In the genomic region with DNA sequence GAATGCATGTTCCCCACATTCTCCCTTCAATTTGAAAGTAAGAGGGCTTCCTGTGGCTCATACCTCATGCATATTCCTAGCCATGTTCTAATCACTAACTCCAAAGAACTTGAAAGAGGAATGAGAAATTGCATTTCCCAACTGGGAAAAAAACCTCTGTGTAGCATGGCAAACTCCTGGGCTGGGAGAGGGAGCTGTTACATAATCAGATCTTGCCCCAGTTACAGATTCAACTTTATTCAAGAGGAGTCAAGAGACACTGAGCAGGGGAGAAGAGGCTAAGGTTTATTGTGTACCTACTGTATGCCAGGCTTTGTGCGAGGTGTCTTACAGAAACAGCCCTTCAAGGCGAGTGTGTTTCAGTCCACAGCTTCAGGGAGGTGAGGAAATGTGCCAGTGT, we compare ENCODE assay signal across 17 cellular contexts.
DNase-seq lines count a peak whose midpoint lies in the region; ATAC-seq, FAIRE-seq and TF ChIP-seq lines count a peak whose summit lies in the region.
"Had no signal": no experiment of that assay in that cellular context is flagged by ENCODE, and none has a peak within 500 bp of the region (broad histone marks: within the 10 kb centered on the region; RNA-seq: fewer than 3 reads in every experiment).

No MANE protein-coding gene starts in this region.

- no peak for TF ChIP-seq CTCF in H1 (IDR thresholded peaks at IDR 0.05; ENCODE audit: control extremely low read depth in 1 of 3, insufficient read depth in 1 of 3, low read depth in 1 of 3, low read length in 3 of 3)
- TF ChIP-seq CTCF in MM.1S (IDR thresholded peaks at IDR 0.05; ENCODE audit: low read length) = no peak
- no peak for TF ChIP-seq CTCF in lower lobe of right lung (IDR thresholded peaks at IDR 0.05)

- no peak for TF ChIP-seq RAD21 in H1 (IDR thresholded peaks at IDR 0.05 in 1 of 2, conservative IDR thresholded peaks at IDR 0.05 in 1 of 2; ENCODE audit: low read depth in 2 of 2, low read length in 2 of 2)

- H3K4me2 ChIP-seq in H1 (ENCODE audit: insufficient read depth in 1 of 2, low read depth in 2 of 2, low read length in 2 of 2) = no peak overlapping the region
- no peak overlapping the region for H3K4me2 ChIP-seq in MM.1S (ENCODE audit: low read depth, low read length)
- H3K4me2 ChIP-seq: BLaER1 treated with 17β-estradiol and CSF1 and Interleukin-3, amounts not matched to agents 10 nM and 100 nM had no signal

- H3F3A ChIP-seq in MM.1S (ENCODE audit: insufficient read depth, low read length) = no peaks in the 10 kb centered on the region

- no peak overlapping the region for H3K4me3 Mint-ChIP-seq in stimulated activated effector memory CD8-positive, alpha-beta T cell treated with anti-CD3 and anti-CD28 coated beads, Interleukin-12 subunit alpha, Interleukin-12 subunit beta, amount 100 ng/mL, for 72 hours
- H3K4me3 Mint-ChIP-seq: B cell; CD8-positive, alpha-beta T cell; IgD-negative memory B cell had no signal

- no peak overlapping the region for H2BK20ac ChIP-seq in H1 (ENCODE audit: low read length)

- H3K4me1 ChIP-seq in H1 (replicated peaks in 1 of 4; ENCODE audit: control insufficient read depth in 3 of 4, insufficient read depth in 4 of 4, low read length in 3 of 4) (no peaks in the 10 kb centered on the region), MM.1S (ENCODE audit: low read length) (no peaks in the 10 kb centered on the region), lower lobe of right lung (no peaks in the 10 kb centered on the region)

- no peak overlapping the region for H3K27ac ChIP-seq in H1 (ENCODE audit: low read depth, low read length)
- H3K27ac ChIP-seq in MM.1S (ENCODE audit: low read length) = no peak overlapping the region
- no peak overlapping the region for H3K27ac ChIP-seq in lower lobe of right lung
- H3K27ac ChIP-seq: BLaER1 treated with 17β-estradiol and CSF1 and Interleukin-3, amounts not matched to agents 10 nM and 100 nM had no signal

- no peak overlapping the region for H2BK120ac ChIP-seq in H1 (replicated peaks; ENCODE audit: low read depth, low read length)

- no peak overlapping the region for H2AK5ac ChIP-seq in H1 (ENCODE audit: low read depth, low read length)

- no peak overlapping the region for H3K56ac ChIP-seq in H1 (replicated peaks; ENCODE audit: insufficient read length, low read depth, low read length)

- H3K4ac ChIP-seq in H1 (replicated peaks; ENCODE audit: insufficient read length, low read depth, low read length) = no peak overlapping the region

- no peak for DNase-seq in H1 (ENCODE audit: low read depth in 1 of 2, low spot score in 2 of 2)
- DNase-seq in midbrain (lab: John Stamatoyannopoulos, UW) = peak; percentile 25
- DNase-seq in renal cortical epithelial cell (ENCODE audit: low read depth) = peak; percentile 8
- no peak for DNase-seq in posterior cingulate gyrus
- no peak for DNase-seq in stimulated activated effector memory CD8-positive, alpha-beta T cell treated with anti-CD3 and anti-CD28 coated beads, Interleukin-12 subunit alpha, Interleukin-12 subunit beta, amount 100 ng/mL, for 72 hours (ENCODE audit: low spot score in 2 of 2)
- no peak for DNase-seq in MM.1S
- DNase-seq in lower lobe of right lung = no peak
- DNase-seq: Calu3; CD8-positive, alpha-beta T cell; DMS79 treated with DMSO at 0.1 percent for 48 hours; HCEC 1CT had no signal

- POLR2A ChIA-PET in H1 (lab: Charles Lee; ENCODE audit: partially characterized antibody) = no interaction called here

- CTCF ChIA-PET in H1 (lab: Charles Lee; ENCODE audit: partially characterized antibody) = interaction anchor here (10.2 kb wide), 1 partner anchor 84 kb away, joined by 60 read pairs; no protein-coding TSS in a partner anchor

- no peak for ATAC-seq in stimulated activated effector memory CD8-positive, alpha-beta T cell treated with anti-CD3 and anti-CD28 coated beads, Interleukin-12 subunit alpha, Interleukin-12 subunit beta, amount 100 ng/mL, for 72 hours
- ATAC-seq in lower lobe of right lung = no peak
- ATAC-seq: CD8-positive, alpha-beta T cell; GM12878; HepG2 had no signal

- peak overlapping the region; percentile 8; the same call in 1 of the 2 replicates for H2BK15ac ChIP-seq in H1 (ENCODE audit: low read length)

- TF ChIP-seq POLR2A in H1 (IDR thresholded peaks at IDR 0.05; ENCODE audit: control extremely low read depth in 1 of 2, low read depth in 2 of 2, low read length in 2 of 2) = no peak

- H4K20me1 ChIP-seq in H1 (replicated peaks in 1 of 2; ENCODE audit: control insufficient read depth in 1 of 2, insufficient read depth in 2 of 2, low read length in 2 of 2) (no peaks in the 10 kb centered on the region), MM.1S (ENCODE audit: insufficient read depth, low read length) (no peaks in the 10 kb centered on the region)

- no peak overlapping the region for H3K4me3 ChIP-seq in H1 (ENCODE audit: extremely low read depth in 1 of 4, insufficient read depth in 2 of 4, low read depth in 3 of 4, low read length in 4 of 4)
- H3K4me3 ChIP-seq in MM.1S (ENCODE audit: low read length) = no peak overlapping the region
- no peak overlapping the region for H3K4me3 ChIP-seq in lower lobe of right lung
- H3K4me3 ChIP-seq: BLaER1 treated with 17β-estradiol and CSF1 and Interleukin-3, amounts not matched to agents 10 nM and 100 nM; GM12878 had no signal

- TF ChIP-seq EP300 in H1 (IDR thresholded peaks at IDR 0.05; ENCODE audit: borderline replicate concordance in 1 of 2, low read depth in 2 of 2, low read length in 2 of 2) = no peak

- no peaks in the 10 kb centered on the region for H3K9me3 ChIP-seq in H1 (ENCODE audit: insufficient read depth in 2 of 2, low read depth in 1 of 2, low read length in 1 of 2)
- H3K9me3 ChIP-seq in MM.1S (replicated peaks; ENCODE audit: insufficient read depth, low read length) = no peaks in the 10 kb centered on the region
- H3K9me3 ChIP-seq in lower lobe of right lung = no peaks in the 10 kb centered on the region
- H3K9me3 ChIP-seq: BLaER1 treated with 17β-estradiol and CSF1 and Interleukin-3, amounts not matched to agents 10 nM and 100 nM had no signal

- H2BK12ac ChIP-seq in H1 (ENCODE audit: low read depth, low read length) = no peak overlapping the region

- no peaks in the 10 kb centered on the region for H3K36me3 ChIP-seq in H1 (ENCODE audit: control insufficient read depth in 2 of 4, insufficient read depth in 4 of 4, low read length in 3 of 4)
- no peaks in the 10 kb centered on the region for H3K36me3 ChIP-seq in MM.1S (replicated peaks; ENCODE audit: insufficient read depth, low read length)
- no peaks in the 10 kb centered on the region for H3K36me3 ChIP-seq in lower lobe of right lung

- H3K23me2 ChIP-seq in H1 (ENCODE audit: low read depth, low read length) = no peaks in the 10 kb centered on the region

- H4K5ac ChIP-seq in H1 (ENCODE audit: insufficient read length, low read depth, low read length) = no peak overlapping the region

- H3K36me3 Mint-ChIP-seq in stimulated activated effector memory CD8-positive, alpha-beta T cell treated with anti-CD3 and anti-CD28 coated beads, Interleukin-12 subunit alpha, Interleukin-12 subunit beta, amount 100 ng/mL, for 72 hours = no peaks in the 10 kb centered on the region
- H3K36me3 Mint-ChIP-seq: CD8-positive, alpha-beta T cell; IgD-negative memory B cell had no signal

- H3K9ac ChIP-seq in H1 (replicated peaks in 1 of 4; ENCODE audit: extremely low read depth in 1 of 4, low read depth in 3 of 4, low read length in 3 of 4) (no peak overlapping the region), MM.1S (ENCODE audit: low read length) (no peak overlapping the region)
- H3K9ac ChIP-seq: BLaER1 treated with 17β-estradiol and CSF1 and Interleukin-3, amounts not matched to agents 10 nM and 100 nM had no signal

- WGBS in H1 (ENCODE audit: extremely low coverage in 1 of 2, insufficient coverage in 1 of 2, insufficient read length in 1 of 2, insufficient replicate concordance in 2 of 2, low coverage in 1 of 2, low lambda C conversion rate in 2 of 2, missing lambda C conversion rate in 1 of 2), 2 experiments = 87% methylated on average over 2 of the region's 2 CpGs; no CpG with 5 or more reads in 1 of the 2 experiments

- peak overlapping the region; percentile 19 for H3K14ac ChIP-seq in H1 (ENCODE audit: insufficient read length)

- no peak overlapping the region for H4K8ac ChIP-seq in H1 (ENCODE audit: extremely low read depth, insufficient read depth, low read length)

- no peak for FAIRE-seq in H1 (lab: Jason Lieb, UNC)
- FAIRE-seq: GM12878, GM19239, HepG2 had no signal

- no peaks in the 10 kb centered on the region for H3K9me3 Mint-ChIP-seq in stimulated activated effector memory CD8-positive, alpha-beta T cell treated with anti-CD3 and anti-CD28 coated beads, Interleukin-12 subunit alpha, Interleukin-12 subunit beta, amount 100 ng/mL, for 72 hours
- H3K9me3 Mint-ChIP-seq: CD8-positive, alpha-beta T cell had no signal

- H3K79me2 ChIP-seq in H1 (ENCODE audit: control insufficient read depth in 1 of 2, insufficient read depth in 2 of 2, low read length in 2 of 2) (no peaks in the 10 kb centered on the region), MM.1S (ENCODE audit: low read length) (no peaks in the 10 kb centered on the region)

- H3K4me1 Mint-ChIP-seq in stimulated activated effector memory CD8-positive, alpha-beta T cell treated with anti-CD3 and anti-CD28 coated beads, Interleukin-12 subunit alpha, Interleukin-12 subunit beta, amount 100 ng/mL, for 72 hours = no peaks in the 10 kb centered on the region
- H3K4me1 Mint-ChIP-seq: B cell, IgD-negative memory B cell had no signal

- no peak overlapping the region for H3K23ac ChIP-seq in H1 (ENCODE audit: insufficient read length)

- peaks cover 0 to 2% (median 0%) of the 10 kb centered on the region in 4 experiments; a peak in 1 of 7 replicates for H3K27me3 ChIP-seq in H1 (replicated peaks in 1 of 4; ENCODE audit: control insufficient read depth in 3 of 4, extremely low read depth in 1 of 4, insufficient read depth in 3 of 4, low read length in 3 of 4)
- no peaks in the 10 kb centered on the region for H3K27me3 ChIP-seq in MM.1S (replicated peaks; ENCODE audit: insufficient read depth, low read length)
- H3K27me3 ChIP-seq in lower lobe of right lung (ENCODE audit: low read depth) = no peaks in the 10 kb centered on the region
- H3K27me3 ChIP-seq: BLaER1 treated with 17β-estradiol and CSF1 and Interleukin-3, amounts not matched to agents 10 nM and 100 nM had no signal

- intact Hi-C loops in posterior cingulate gyrus (cut with DNase I) = no loop called here
- intact Hi-C loops in lower lobe of right lung (cut with DNase I) = no loop called here

- H4K91ac ChIP-seq in H1 (replicated peaks; ENCODE audit: insufficient read length, low read length) = no peak overlapping the region

- no peak overlapping the region for H2AFZ ChIP-seq in H1 (ENCODE audit: low read length)
- H2AFZ ChIP-seq in MM.1S (ENCODE audit: low read length) = no peak overlapping the region

- H3K18ac ChIP-seq in H1 (ENCODE audit: extremely low read depth, low read length) = no peak overlapping the region

- H3K9me2 ChIP-seq in MM.1S (replicated peaks; ENCODE audit: insufficient read depth, low read length) = no peaks in the 10 kb centered on the region

- H2BK5ac ChIP-seq in H1 (ENCODE audit: low read depth, low read length) = no peak overlapping the region

- H3K79me1 ChIP-seq in H1 (ENCODE audit: low read depth, low read length) = no peaks in the 10 kb centered on the region

- H3K27ac Mint-ChIP-seq in stimulated activated effector memory CD8-positive, alpha-beta T cell treated with anti-CD3 and anti-CD28 coated beads, Interleukin-12 subunit alpha, Interleukin-12 subunit beta, amount 100 ng/mL, for 72 hours = no peak overlapping the region
- H3K27ac Mint-ChIP-seq: B cell; CD8-positive, alpha-beta T cell had no signal

Comparison
In these comparisons a context has a peak if more than half of its experiments do, and no peak if none do; other contexts are left out.
1. DNase-seq: peak in midbrain (single experiment) and renal cortical epithelial cell (single experiment); none in H1 (0 of 2), posterior cingulate gyrus (0 of 10), stimulated activated effector memory CD8-positive, alpha-beta T cell treated with anti-CD3 and anti-CD28 coated beads, Interleukin-12 subunit alpha, Interleukin-12 subunit beta, amount 100 ng/mL, for 72 hours (0 of 2), MM.1S (single experiment) and lower lobe of right lung (single experiment).